ENCODE assay signal across 9 cellular contexts in genomic region chr20:47352332-47353223, GRCh38. TPM values are rescaled to one million over a fixed set of nuclear protein-coding genes. Genes with fewer than 3 reads are reported as not detected.
DNase-seq lines count a peak whose midpoint lies in the region; ATAC-seq and TF ChIP-seq lines count a peak whose summit lies in the region.
"Had no signal": no experiment of that assay in that cellular context is flagged by ENCODE, and none has a peak within 500 bp of the region (broad histone marks: within the 10 kb centered on the region; RNA-seq: fewer than 3 reads in every experiment).

No MANE protein-coding gene starts in this region.

- no peak for TF ChIP-seq CTCF in choroid plexus epithelial cell (conservative IDR thresholded peaks at IDR 0.05; ENCODE audit: low read depth, low read length)

- peaks cover 0 to 15% (median 1%) of the 10 kb centered on the region in 3 donors for H3K36me3 Mint-ChIP-seq in naive thymus-derived CD8-positive, alpha-beta T cell

- H3K4me1 Mint-ChIP-seq in naive thymus-derived CD8-positive, alpha-beta T cell, result peaks cover 0 to 41% (median 17%) of the 10 kb centered on the region in 4 donors

- H3K27ac Mint-ChIP-seq in naive thymus-derived CD8-positive, alpha-beta T cell, result peak overlapping the region in 5 of 10 donors; percentile 47 to 100 (median 87)

- H3K18ac ChIP-seq in mesendoderm (ENCODE audit: low read length), result peak overlapping the region; percentile 88

- no peaks in the 10 kb centered on the region for H3K79me1 ChIP-seq in mesendoderm (ENCODE audit: low read length)

- H3K4me3 ChIP-seq in choroid plexus epithelial cell (ENCODE audit: low read depth, low read length), result peak overlapping the region; percentile 55
- H3K4me3 ChIP-seq in mesendoderm (ENCODE audit: low read length), result no peak overlapping the region

- peak overlapping the region; percentile 60 for H2AK5ac ChIP-seq in mesendoderm (ENCODE audit: low read length)

- H3K27me3 ChIP-seq in mesendoderm (ENCODE audit: insufficient read depth, low read length, poor library complexity), result no peaks in the 10 kb centered on the region

- H4K8ac ChIP-seq in mesendoderm (ENCODE audit: low read depth, low read length), result no peak overlapping the region

- H3K27ac ChIP-seq in mesendoderm (ENCODE audit: low read depth, low read length), result peak overlapping the region; percentile 92

- peak overlapping the region; percentile 59 for H4K5ac ChIP-seq in mesendoderm (ENCODE audit: low read length)

- POLR2A ChIA-PET in naive thymus-derived CD8-positive, alpha-beta T cell (lab: Charles Lee), result interaction anchor here (1.0 to 1.2 kb wide), 2 partner anchors 12 to 14 kb away, joined by 3 to 7 read pairs; no protein-coding TSS in a partner anchor

- no peaks in the 10 kb centered on the region for H3K9me3 Mint-ChIP-seq in naive thymus-derived CD8-positive, alpha-beta T cell
- H3K9me3 Mint-ChIP-seq: neural crest cell had no signal

- peak; percentile 24 for DNase-seq in COLO668 (lab: John Stamatoyannopoulos, UW; ENCODE audit: unreplicated experiment)
- peak; percentile 56 for DNase-seq in NCI-H2196 (lab: John Stamatoyannopoulos, UW; ENCODE audit: unreplicated experiment)
- peak; percentile 82 for DNase-seq in choroid plexus epithelial cell (ENCODE audit: low read depth)
- DNase-seq in mesendoderm, result peak; percentile 89
- no peak for DNase-seq in DMS153 treated with DMSO at 0.1 percent for 48 hours (lab: John Stamatoyannopoulos, UW; ENCODE audit: unreplicated experiment)
- DNase-seq in activated effector memory CD4-positive, alpha-beta T cell treated with anti-CD3 and anti-CD28 coated beads, Interleukin-2, amount 50 U/mL, for 16 hours, result no peak
- no peak for DNase-seq in naive thymus-derived CD8-positive, alpha-beta T cell
- DNase-seq in stimulated activated naive CD4-positive, alpha-beta T cell (lab: John Stamatoyannopoulos, UW), result no peak

- no peaks in the 10 kb centered on the region for H3K27me3 Mint-ChIP-seq in naive thymus-derived CD8-positive, alpha-beta T cell

- peaks cover 49% of the 10 kb centered on the region for H3K79me2 ChIP-seq in mesendoderm (ENCODE audit: control insufficient read depth, insufficient read depth, low read length)

- H2BK5ac ChIP-seq in mesendoderm (ENCODE audit: low read length), result peak overlapping the region; percentile 95

- peak overlapping the region; percentile 76 for H3K9ac ChIP-seq in mesendoderm (ENCODE audit: low read length)

- peak overlapping the region; percentile 20 for H2BK15ac ChIP-seq in mesendoderm (replicated peaks; ENCODE audit: low read depth)

- ATAC-seq in naive thymus-derived CD8-positive, alpha-beta T cell, result no peak

- H3K4ac ChIP-seq in mesendoderm (ENCODE audit: low read depth, low read length), result peak overlapping the region; percentile 92

- peak overlapping the region in 1 of 10 donors; percentile 85 for H3K4me3 Mint-ChIP-seq in naive thymus-derived CD8-positive, alpha-beta T cell
- H3K4me3 Mint-ChIP-seq: neural crest cell had no signal

- no CpG with 5 or more reads among the region's 13 CpGs for WGBS in mesendoderm (ENCODE audit: extremely low coverage, insufficient coverage, low lambda C conversion rate)

- H3K23ac ChIP-seq in mesendoderm (ENCODE audit: low read length), result peak overlapping the region; percentile 57

- H3K4me2 ChIP-seq in mesendoderm (ENCODE audit: low read length), result peak overlapping the region; percentile 27

- H3K36me3 ChIP-seq in mesendoderm (ENCODE audit: control insufficient read depth, insufficient read depth, low read length), result no peaks in the 10 kb centered on the region

- H3K56ac ChIP-seq in mesendoderm (ENCODE audit: low read length), result peak overlapping the region; percentile 94

- H2BK120ac ChIP-seq in mesendoderm (ENCODE audit: low read depth, low read length), result peak overlapping the region; percentile 80

- H3K4me1 ChIP-seq in mesendoderm (ENCODE audit: control insufficient read depth, low read depth, low read length), result peaks cover 61% of the 10 kb centered on the region

RNA-seq across cellular contexts. Expression of gene ZMYND8, which starts 3.9 kb away (rescaled TPM):
- polyA plus RNA-seq in mesendoderm (2013, experiment 1 of 2), result 29.6 TPM
- polyA plus RNA-seq in mesendoderm (2013, experiment 2 of 2), result 30.9 TPM
- 10 to 100 TPM; 61.8 to 67.8 TPM for total RNA-seq in naive thymus-derived CD8-positive, alpha-beta T cell
- 10 to 100 TPM in 2 of 3 donors, 1 to 10 TPM in 1; 8.9 to 20.4 (median 13.5) TPM for polyA plus RNA-seq in naive thymus-derived CD8-positive, alpha-beta T cell

Comparison
In these comparisons a context has a peak if more than half of its experiments do, and no peak if none do; other contexts are left out.
1. DNase-seq: peak in COLO668 (single experiment), NCI-H2196 (single experiment), choroid plexus epithelial cell (single experiment) and mesendoderm (single experiment); none in DMS153 treated with DMSO at 0.1 percent for 48 hours (single experiment), activated effector memory CD4-positive, alpha-beta T cell treated with anti-CD3 and anti-CD28 coated beads, Interleukin-2, amount 50 U/mL, for 16 hours (single experiment), naive thymus-derived CD8-positive, alpha-beta T cell (0 of 10) and stimulated activated naive CD4-positive, alpha-beta T cell (0 of 6).